ENCODE assay signal across 11 cellular contexts in the genomic region with DNA sequence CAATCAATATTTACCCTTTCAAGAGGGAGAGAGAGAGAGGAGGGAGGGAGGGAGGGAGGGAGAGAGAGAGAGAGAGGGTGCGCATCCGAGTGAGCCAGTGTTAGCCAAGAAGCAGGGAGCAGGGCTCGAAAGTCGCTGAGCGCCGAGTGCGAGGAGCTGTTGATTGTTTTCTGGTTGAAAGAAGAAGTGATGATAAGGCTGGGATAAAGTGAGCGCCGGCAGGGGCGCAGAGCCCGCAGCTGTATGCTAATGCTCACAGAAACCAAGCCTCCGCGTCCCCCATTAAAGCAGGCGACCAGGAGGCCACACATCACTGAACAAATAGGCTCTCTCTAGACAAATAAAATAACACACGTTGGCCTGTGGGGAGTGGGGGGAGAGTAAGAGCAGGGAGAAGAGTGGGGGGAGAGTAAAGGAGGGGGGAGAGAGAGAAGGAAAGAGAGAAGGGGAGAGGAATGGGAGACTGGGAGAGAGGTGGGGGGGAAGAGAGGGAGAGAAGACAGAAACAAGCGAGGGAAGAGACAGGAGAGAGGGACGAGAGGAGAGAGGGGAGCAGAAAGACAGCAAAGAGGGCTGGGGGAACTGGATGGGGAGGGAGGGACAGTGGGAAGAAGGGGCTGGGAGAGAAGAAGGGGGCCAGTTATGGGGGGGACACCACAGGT. TPM values are rescaled to one million over a fixed set of nuclear protein-coding genes. Genes with fewer than 3 reads are reported as not detected.
DNase-seq lines count a peak whose midpoint lies in the region; ATAC-seq, FAIRE-seq and TF ChIP-seq lines count a peak whose summit lies in the region.
"Had no signal": no experiment of that assay in that cellular context is flagged by ENCODE, and none has a peak within 500 bp of the region (broad histone marks: within the 10 kb centered on the region; RNA-seq: fewer than 3 reads in every experiment).

No MANE protein-coding gene starts in this region.

- H3K9me3 ChIP-seq in HepG2 (ENCODE audit: low read length) (no peaks in the 10 kb centered on the region), right lobe of liver (no peaks in the 10 kb centered on the region), endodermal cell (ENCODE audit: control insufficient read depth, low read length) (no peaks in the 10 kb centered on the region)
- H3K9me3 ChIP-seq: prostate gland had no signal

- in situ Hi-C loops in HepG2 (cut with HindIII; ENCODE audit: extremely low pct_ligation_motif_present, low pct_unique_long_range_greater_than_20kb): loop anchor here (5.0 kb wide), 1 partner anchor 204 kb away; no protein-coding TSS in a partner anchor

- no peak overlapping the region for H2AFZ ChIP-seq in HepG2 (ENCODE audit: low read length)

- CTCF ChIA-PET in HepG2 (lab: Yijun Ruan, JAX; ENCODE audit: low intra/inter-chr PET ratio, low total read pairs): no interaction called here

- H4K20me1 ChIP-seq in HepG2 (ENCODE audit: insufficient read depth, low read length): no peaks in the 10 kb centered on the region; the same call in 1 of the 2 replicates

- TF ChIP-seq RAD21 in HepG2 (CRISPR knock-in tag; IDR thresholded peaks at IDR 0.05): no peak

- TF ChIP-seq EP300 in HepG2 (IDR thresholded peaks at IDR 0.05; ENCODE audit: low read depth in 2 of 2, low read length in 2 of 2) (no peak), HepG2 (CRISPR knock-in tag; IDR thresholded peaks at IDR 0.05; ENCODE audit: borderline replicate concordance) (no peak)

- no peak overlapping the region for H3K27ac Mint-ChIP-seq in endodermal cell
- no peak overlapping the region for H3K27ac Mint-ChIP-seq in T-helper 2 cell treated with Interferon-gamma antibody and Interleukin-4, amounts not matched to agents 5 μg/mL and 100 μg/mL, for 36 hours
- H3K27ac Mint-ChIP-seq: CD14-positive monocyte had no signal

- H3K79me2 ChIP-seq in HepG2 (ENCODE audit: insufficient read depth, low read length): no peaks in the 10 kb centered on the region

- peaks cover 20% of the 10 kb centered on the region; the same call in 1 of the 2 replicates for H3K4me1 ChIP-seq in HepG2 (ENCODE audit: insufficient read depth, low read length)
- H3K4me1 ChIP-seq in right lobe of liver: peaks cover 0 to 20% (median 0%) of the 10 kb centered on the region in 4 donors
- no peaks in the 10 kb centered on the region for H3K4me1 ChIP-seq in endodermal cell (ENCODE audit: control insufficient read depth, insufficient read depth, low read length)

- no TSS peak for BruUV-seq in HepG2 (replicated peaks; lab: Mats Ljungman, UMichigan)

- intact Hi-C loops in HepG2 (cut with micrococcal nuclease; ENCODE audit: unreplicated experiment): loop anchor here (5.0 kb wide), 1 partner anchor 281 kb away; no protein-coding TSS in a partner anchor
- intact Hi-C loops in right lobe of liver (cut with DNase I): loop anchor here in 1 of 2 donors (10.0 kb wide), 1 partner anchor 202 kb away; no protein-coding TSS in a partner anchor

- peaks cover 4% of the 10 kb centered on the region for H3K9me3 Mint-ChIP-seq in endodermal cell
- H3K9me3 Mint-ChIP-seq in T-helper 2 cell treated with Interferon-gamma antibody and Interleukin-4, amounts not matched to agents 5 μg/mL and 100 μg/mL, for 36 hours: no peaks in the 10 kb centered on the region

- H3K27ac ChIP-seq in HepG2 (ENCODE audit: extremely low read length, insufficient read depth, low read length) (no peak overlapping the region), right lobe of liver (no peak overlapping the region), endodermal cell (ENCODE audit: low read depth, low read length) (peak overlapping the region; percentile 88)
- H3K27ac ChIP-seq: prostate gland had no signal

- WGBS in HepG2 (ENCODE audit: low lambda C conversion rate): 19% methylated on average over 17 of the region's 17 CpGs
- 2% methylated on average over 17 of the region's 17 CpGs for WGBS in right lobe of liver (ENCODE audit: insufficient coverage, low coverage, low lambda C conversion rate, missing lambda C conversion rate)
- WGBS in endodermal cell (ENCODE audit: insufficient coverage in 1 of 2, insufficient read length in 1 of 2), 2 experiments: 0 to 1% methylated on average over 7 to 17 of the region's 17 CpGs

- ATAC-seq in HepG2: 0 out of 3 replicates have a peak, but pooled peaks have one; percentile 8
- ATAC-seq in right lobe of liver: no peak
- ATAC-seq in HG02981 (IDR thresholded peaks at IDR 0.05; ENCODE audit: unreplicated experiment): no peak
- no peak for ATAC-seq in HG03457 (IDR thresholded peaks at IDR 0.05; ENCODE audit: unreplicated experiment)

- DNase-seq in HepG2 (ENCODE audit: low spot score): no peak
- DNase-seq in right lobe of liver: no peak
- peak; percentile 99 for DNase-seq in NCI-H345 treated with DMSO at 0.1 percent for 48 hours (lab: John Stamatoyannopoulos, UW; ENCODE audit: unreplicated experiment)
- peak; percentile 84 for DNase-seq in endodermal cell
- DNase-seq in NOMO-1 (lab: John Stamatoyannopoulos, UW; ENCODE audit: unreplicated experiment in 2 of 2): no peak
- DNase-seq in T-helper 2 cell treated with Interferon-gamma antibody and Interleukin-4, amounts not matched to agents 5 μg/mL and 100 μg/mL, for 36 hours (ENCODE audit: low spot score): no peak

- POLR2A ChIA-PET in HepG2 (lab: Yijun Ruan, JAX): no interaction called here

- H3K36me3 ChIP-seq in HepG2 (replicated peaks in 1 of 2; ENCODE audit: control insufficient read depth in 1 of 2, insufficient read depth in 2 of 2, low read length in 2 of 2) (no peaks in the 10 kb centered on the region), right lobe of liver (no peaks in the 10 kb centered on the region), endodermal cell (ENCODE audit: control insufficient read depth, insufficient read depth, low read length) (no peaks in the 10 kb centered on the region)
- H3K36me3 ChIP-seq: prostate gland had no signal

- no peak for FAIRE-seq in HepG2 (lab: Jason Lieb, UNC)

- peaks cover 10% of the 10 kb centered on the region for H3K4me1 Mint-ChIP-seq in endodermal cell
- peaks cover 9% of the 10 kb centered on the region for H3K4me1 Mint-ChIP-seq in T-helper 2 cell treated with Interferon-gamma antibody and Interleukin-4, amounts not matched to agents 5 μg/mL and 100 μg/mL, for 36 hours (ENCODE audit: low read depth)

- H3K9ac ChIP-seq in HepG2 (ENCODE audit: insufficient read depth, low read depth, low read length) (no peak overlapping the region), endodermal cell (ENCODE audit: extremely low read depth, low read length, poor library complexity, severe bottlenecking) (no peak overlapping the region)

- no peaks in the 10 kb centered on the region for H3K36me3 Mint-ChIP-seq in endodermal cell (ENCODE audit: low read depth)
- peaks cover 2% of the 10 kb centered on the region for H3K36me3 Mint-ChIP-seq in T-helper 2 cell treated with Interferon-gamma antibody and Interleukin-4, amounts not matched to agents 5 μg/mL and 100 μg/mL, for 36 hours (ENCODE audit: low read depth)

- TF ChIP-seq POLR2A in HepG2 (IDR thresholded peaks at IDR 0.05; ENCODE audit: insufficient read depth in 1 of 2, low read depth in 2 of 2, low read length in 2 of 2) (no peak), right lobe of liver (IDR thresholded peaks at IDR 0.05) (no peak)

- H3K27me3 Mint-ChIP-seq in endodermal cell (ENCODE audit: insufficient read depth): peaks cover 95% of the 10 kb centered on the region
- peaks cover 66% of the 10 kb centered on the region for H3K27me3 Mint-ChIP-seq in T-helper 2 cell treated with Interferon-gamma antibody and Interleukin-4, amounts not matched to agents 5 μg/mL and 100 μg/mL, for 36 hours (ENCODE audit: low read depth)

- H3K4me3 ChIP-seq in HepG2 (replicated peaks in 1 of 3; ENCODE audit: insufficient read depth in 1 of 3, low read depth in 2 of 3, low read length in 3 of 3) (no peak overlapping the region), right lobe of liver (no peak overlapping the region), endodermal cell (ENCODE audit: low read length) (no peak overlapping the region)
- H3K4me3 ChIP-seq: prostate gland had no signal

- TF ChIP-seq CTCF in HepG2 (CRISPR knock-in tag; IDR thresholded peaks at IDR 0.05) (no peak), right lobe of liver (IDR thresholded peaks at IDR 0.05) (no peak), endodermal cell (conservative IDR thresholded peaks at IDR 0.05) (peak; percentile 36)

- H3K4me3 Mint-ChIP-seq in endodermal cell: peak overlapping the region; percentile 44
- no peak overlapping the region for H3K4me3 Mint-ChIP-seq in T-helper 2 cell treated with Interferon-gamma antibody and Interleukin-4, amounts not matched to agents 5 μg/mL and 100 μg/mL, for 36 hours

- H3K27me3 ChIP-seq in HepG2 (ENCODE audit: control insufficient read depth in 1 of 2, insufficient read depth in 2 of 2, low read length in 2 of 2) (peaks cover 18 to 62% of the 10 kb centered on the region in 2 experiments), right lobe of liver (peaks cover 0 to 35% of the 10 kb centered on the region in 2 donors), endodermal cell (ENCODE audit: control insufficient read depth, insufficient read depth, low read length, poor library complexity, severe bottlenecking) (peaks cover 97% of the 10 kb centered on the region)

- peak overlapping the region; percentile 23; the same call in 1 of the 2 replicates for H3K4me2 ChIP-seq in HepG2 (ENCODE audit: low read depth, low read length)

RNA-seq across cellular contexts. Expression of a gene that starts 5.0 kb away (rescaled TPM):
- not detected in 2 replicates for total RNA-seq in HepG2 (2016; rRNA removed; fragmentation: Illumina TruSeq; extraction: Trizol)
- total RNA-seq in HepG2 (2016; cell fraction: cytosol; rRNA removed; fragmentation: Illumina TruSeq; extraction: Trizol; ENCODE audit: low read depth): not detected in 2 replicates
- total RNA-seq in HepG2 (2016; cell fraction: insoluble cytoplasmic fraction; rRNA removed; fragmentation: Illumina TruSeq; extraction: Trizol): not detected in 2 replicates
- not detected in 2 replicates for total RNA-seq in HepG2 (2016; cell fraction: membrane; rRNA removed; fragmentation: Illumina TruSeq; extraction: Trizol)
- not detected in 2 replicates for total RNA-seq in HepG2 (2016; cell fraction: nucleus; rRNA removed; fragmentation: Illumina TruSeq; extraction: Trizol)
- not detected in 2 replicates for polyA plus RNA-seq in HepG2 (2011; rRNA removed)
- not detected in 2 replicates for polyA plus RNA-seq in HepG2 (2011; cell fraction: cytosol; rRNA removed)
- not detected in 2 replicates for polyA plus RNA-seq in HepG2 (2011; cell fraction: nucleus; rRNA removed)
- polyA plus RNA-seq in HepG2 (2012): not detected in 2 replicates
- not detected in 2 replicates for polyA plus RNA-seq in HepG2 (2016; cell fraction: cytosol; fragmentation: Illumina TruSeq; extraction: Trizol; ENCODE audit: low read depth)
- polyA plus RNA-seq in HepG2 (2016; cell fraction: insoluble cytoplasmic fraction; fragmentation: Illumina TruSeq; extraction: Trizol; ENCODE audit: low read depth): not detected in 2 replicates
- not detected in 2 replicates for polyA plus RNA-seq in HepG2 (2016; cell fraction: membrane; fragmentation: Illumina TruSeq; extraction: Trizol; ENCODE audit: low read depth)
- not detected in 2 replicates for polyA plus RNA-seq in HepG2 (2016; cell fraction: nucleus; fragmentation: Illumina TruSeq; extraction: Trizol; ENCODE audit: insufficient read depth, low read depth)
- not detected in 2 replicates for polyA minus RNA-seq in HepG2 (2011; rRNA and poly(A)+ RNA removed; ENCODE audit: low replicate concordance)
- polyA minus RNA-seq in HepG2 (2011; cell fraction: cytosol; rRNA and poly(A)+ RNA removed): not detected in 2 replicates
- not detected in 2 replicates for polyA minus RNA-seq in HepG2 (2011; cell fraction: nucleus; rRNA and poly(A)+ RNA removed)
- not detected for total RNA-seq in right lobe of liver
- total RNA-seq in endodermal cell: under 1 TPM; 0.35 to 0.73 TPM
- 50.3 TPM for polyA plus RNA-seq in endodermal cell (2013, experiment 1 of 2)
- polyA plus RNA-seq in endodermal cell (2013, experiment 2 of 2): 46.7 TPM
- total RNA-seq: chondrocyte had no signal
- polyA plus RNA-seq: CD14-positive monocyte had no signal

Comparison
In these comparisons a context has a peak if more than half of its experiments do, and no peak if none do; other contexts are left out.
1. DNase-seq: peak in NCI-H345 treated with DMSO at 0.1 percent for 48 hours (single experiment) and endodermal cell (single experiment); none in HepG2 (single experiment), right lobe of liver (0 of 3), NOMO-1 (0 of 2) and T-helper 2 cell treated with Interferon-gamma antibody and Interleukin-4, amounts not matched to agents 5 μg/mL and 100 μg/mL, for 36 hours (single experiment).